Comparison of ENCODE assay signal across 8 cellular contexts in the genomic region with DNA sequence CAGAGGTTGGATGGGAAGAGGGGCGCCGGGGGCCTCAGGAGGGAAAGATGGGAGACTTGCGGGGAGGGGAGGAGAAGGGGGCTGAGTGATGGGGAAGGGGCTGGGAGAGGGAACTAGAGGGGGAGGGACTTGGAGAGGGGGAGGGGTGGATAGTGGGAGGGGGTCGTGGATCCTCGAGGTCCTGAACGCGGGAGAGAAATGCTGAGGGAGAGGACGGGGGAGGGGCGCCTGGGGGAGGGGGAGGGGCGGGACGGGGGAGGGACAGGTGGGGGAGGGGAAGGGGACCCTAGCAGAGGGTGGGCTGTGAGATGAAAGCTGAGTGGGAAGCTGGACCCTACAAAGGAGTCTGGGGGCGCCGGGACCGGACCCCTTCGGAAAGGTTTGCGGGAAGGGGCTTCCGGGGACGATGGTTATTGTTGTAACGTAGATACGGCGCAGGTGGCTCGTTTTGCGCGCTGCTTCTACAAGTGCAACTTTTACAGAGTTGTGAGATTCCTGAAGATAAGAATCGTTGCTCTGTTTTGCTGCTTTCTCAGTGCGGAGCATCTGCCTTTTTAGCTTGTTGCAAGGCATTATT. TPM values are rescaled to one million over a fixed set of nuclear protein-coding genes. Genes with fewer than 3 reads are reported as not detected.
DNase-seq lines count a peak whose midpoint lies in the region; FAIRE-seq and TF ChIP-seq lines count a peak whose summit lies in the region.

No MANE protein-coding gene starts in this region.

- intact Hi-C loops in dorsolateral prefrontal cortex (cut with DNase I): loop anchor here (2.0 to 10.0 kb wide), 4 partner anchors 171 to 1027 kb away; a partner anchor contains a TSS

- H3K4me3 Mint-ChIP-seq in neural crest cell: peak overlapping the region; percentile 92

- FAIRE-seq in HTR-8/SVneo (lab: Jason Lieb, UNC): no peak

- no peaks in the 10 kb centered on the region for H3K9me3 Mint-ChIP-seq in neural crest cell

- peak overlapping the region; percentile 42 to 98 (median 75) for H3K4me3 ChIP-seq in dorsolateral prefrontal cortex

- H3K4me1 Mint-ChIP-seq in neural crest cell: peaks cover 37% of the 10 kb centered on the region

- H3K27me3 Mint-ChIP-seq in neural crest cell (ENCODE audit: low read depth): no peaks in the 10 kb centered on the region

- H3K27ac ChIP-seq in dorsolateral prefrontal cortex: peak overlapping the region in 48 of 59 donors; percentile 37 to 96 (median 90)

- no peak overlapping the region for H3K27ac Mint-ChIP-seq in neural crest cell (ENCODE audit: unreplicated experiment)

- no peaks in the 10 kb centered on the region for H3K27me3 ChIP-seq in dorsolateral prefrontal cortex

- DNase-seq in DMS 273 (lab: John Stamatoyannopoulos, UW; ENCODE audit: unreplicated experiment): peak; percentile 30
- DNase-seq in DMS 273 treated with DMSO at 0.1 percent for 48 hours (lab: John Stamatoyannopoulos, UW): no peak
- DNase-seq in T-helper 1 cell: peak in 3 of 5 donors; percentile 23 to 41 (median 29)
- no peak for DNase-seq in dorsolateral prefrontal cortex
- no peak for DNase-seq in neural crest cell (ENCODE audit: low read depth, low spot score)
- DNase-seq in HTR-8/SVneo (ENCODE audit: insufficient read length, low spot score): no peak
- DNase-seq in SKM-1 (lab: John Stamatoyannopoulos, UW; ENCODE audit: unreplicated experiment): no peak
- no peak for DNase-seq in UCSD-AML1 (lab: John Stamatoyannopoulos, UW; ENCODE audit: unreplicated experiment)

- no peaks in the 10 kb centered on the region for H3K36me3 Mint-ChIP-seq in neural crest cell (ENCODE audit: low read depth)

- no peak for TF ChIP-seq CTCF in dorsolateral prefrontal cortex (IDR thresholded peaks at IDR 0.05 in 54 of 56, conservative IDR thresholded peaks at IDR 0.05 in 2 of 56; ENCODE audit: low read depth in 1 of 56, partially characterized antibody in 56 of 56)
- no peak for TF ChIP-seq CTCF in neural crest cell (conservative IDR thresholded peaks at IDR 0.05)

RNA-seq across cellular contexts. Expression of a gene that starts 0.4 kb away (rescaled TPM):
- total RNA-seq in dorsolateral prefrontal cortex (100 to 1,000 TPM in 1 of 120 experiments, 10 to 100 TPM in 119; 35.5 to 110 (median 56.7) TPM), neural crest cell (47.5 and 51.5 TPM in 2 replicates)

RNA-seq across cellular contexts. Expression of a gene that starts 20.4 kb away (rescaled TPM):
- total RNA-seq in dorsolateral prefrontal cortex: 10 to 100 TPM; 18.4 to 49.8 (median 26.0) TPM
- total RNA-seq in neural crest cell: 47.7 and 48.1 TPM in 2 replicates

RNA-seq across cellular contexts. Expression of a gene that starts 34.3 kb away (rescaled TPM):
- total RNA-seq in dorsolateral prefrontal cortex: not detected
- total RNA-seq in neural crest cell: 0.37 TPM in 1 of 2 replicates, not detected in the other

RNA-seq across cellular contexts. Expression of a gene that starts 56.1 kb away (rescaled TPM):
- total RNA-seq in dorsolateral prefrontal cortex (1 to 10 TPM in 2 of 120 experiments, under 1 TPM in 32, not detected in 86; 0.22 to 1.7 (median 0.43) TPM), neural crest cell (not detected in 2 replicates)

Comparison
In these comparisons a context has a peak if more than half of its experiments do, and no peak if none do; other contexts are left out.
1. DNase-seq: peak in DMS 273 (single experiment) and T-helper 1 cell (3 of 5); none in DMS 273 treated with DMSO at 0.1 percent for 48 hours (single experiment), dorsolateral prefrontal cortex (0 of 10), neural crest cell (single experiment), HTR-8/SVneo (single experiment), SKM-1 (single experiment) and UCSD-AML1 (single experiment).